8 cellular contexts compared by ENCODE assay signal in the genomic region with DNA sequence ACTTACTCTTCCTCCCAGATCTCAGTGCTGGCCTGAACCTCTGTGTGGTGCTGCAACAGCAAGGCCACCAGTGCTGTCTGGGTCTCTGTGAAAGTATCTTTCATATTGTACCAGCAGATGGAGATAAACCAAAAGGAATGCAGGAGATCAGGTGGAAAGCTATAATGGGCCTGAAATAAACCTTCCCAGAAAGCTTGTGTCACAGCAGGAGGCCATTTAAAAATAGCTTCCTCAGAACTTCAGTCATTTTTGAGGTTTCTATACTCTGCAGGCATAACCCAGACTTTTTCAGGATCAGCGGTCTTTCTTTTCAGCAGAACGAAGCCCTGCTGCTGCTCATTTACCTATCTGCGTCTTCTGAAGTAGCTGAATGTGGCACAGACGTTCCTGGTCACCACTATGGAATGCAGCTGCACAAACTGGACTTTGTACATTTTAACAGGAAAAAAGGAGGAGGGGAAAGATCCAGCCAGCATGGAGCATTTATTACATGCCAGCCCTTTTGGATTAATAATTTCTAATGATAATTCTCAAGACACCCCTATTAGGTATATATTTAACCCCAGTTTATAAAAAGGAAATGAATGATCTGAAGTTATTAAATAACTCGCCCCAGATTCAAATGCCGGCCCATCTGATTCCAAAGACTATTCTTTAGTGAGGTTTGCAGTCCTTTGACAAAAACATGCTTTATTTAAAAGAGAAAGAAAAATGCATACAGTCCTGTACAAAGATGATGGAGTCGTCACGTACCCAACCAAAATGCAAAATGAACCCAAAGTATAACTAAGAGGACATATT.
DNase-seq lines count a peak whose midpoint lies in the region; ATAC-seq and TF ChIP-seq lines count a peak whose summit lies in the region.

No MANE protein-coding gene starts in this region.

- H3K9me3 Mint-ChIP-seq in brain = no peaks in the 10 kb centered on the region
- H3K9me3 Mint-ChIP-seq in stimulated activated memory B cell treated with anti-CD40 and anti-IgM and Interleukin-4, amounts not matched to agents 10 μg/mL and 1 μg/mL and 100 μg/mL, for 72 hours = no peaks in the 10 kb centered on the region
- H3K9me3 Mint-ChIP-seq in natural killer cell treated with Interleukin-12 subunit alpha and Interleukin-12 subunit beta and Interleukin-15 and Interleukin-18, amount 100 ng/mL, for 72 hours = no peaks in the 10 kb centered on the region

- CTCF ChIA-PET in GM10248 (lab: Yijun Ruan, JAX) = interaction anchor here (0.7 to 4.9 kb wide), 24 partner anchors 9 to 474 kb away, joined by 3 to 28 read pairs (median 5); a partner anchor contains a TSS

- peak overlapping the region in 2 of 5 experiments; percentile 26 to 29 for H3K4me3 Mint-ChIP-seq in brain
- no peak overlapping the region for H3K4me3 Mint-ChIP-seq in stimulated activated memory B cell treated with anti-CD40 and anti-IgM and Interleukin-4, amounts not matched to agents 10 μg/mL and 1 μg/mL and 100 μg/mL, for 72 hours
- H3K4me3 Mint-ChIP-seq in natural killer cell treated with Interleukin-12 subunit alpha and Interleukin-12 subunit beta and Interleukin-15 and Interleukin-18, amount 100 ng/mL, for 72 hours = no peak overlapping the region

- peaks cover 9% of the 10 kb centered on the region for H3K36me3 Mint-ChIP-seq in brain
- H3K36me3 Mint-ChIP-seq in stimulated activated memory B cell treated with anti-CD40 and anti-IgM and Interleukin-4, amounts not matched to agents 10 μg/mL and 1 μg/mL and 100 μg/mL, for 72 hours = peaks cover 20% of the 10 kb centered on the region
- H3K36me3 Mint-ChIP-seq in natural killer cell treated with Interleukin-12 subunit alpha and Interleukin-12 subunit beta and Interleukin-15 and Interleukin-18, amount 100 ng/mL, for 72 hours = peaks cover 14% of the 10 kb centered on the region

- TF ChIP-seq CTCF in AG10803 (conservative IDR thresholded peaks at IDR 0.05; ENCODE audit: low read length) = peak; percentile 67
- peak; percentile 42 for TF ChIP-seq CTCF in GM10248 (IDR thresholded peaks at IDR 0.05; ENCODE audit: control extremely low read depth, extremely low read depth, low read depth, missing control alignments)
- peak; percentile 69 to 75 for TF ChIP-seq CTCF in brain (conservative IDR thresholded peaks at IDR 0.05)

- H3K27me3 Mint-ChIP-seq in brain = peaks cover 2% of the 10 kb centered on the region
- no peaks in the 10 kb centered on the region for H3K27me3 Mint-ChIP-seq in stimulated activated memory B cell treated with anti-CD40 and anti-IgM and Interleukin-4, amounts not matched to agents 10 μg/mL and 1 μg/mL and 100 μg/mL, for 72 hours
- no peaks in the 10 kb centered on the region for H3K27me3 Mint-ChIP-seq in natural killer cell treated with Interleukin-12 subunit alpha and Interleukin-12 subunit beta and Interleukin-15 and Interleukin-18, amount 100 ng/mL, for 72 hours

- DNase-seq in AG10803 (ENCODE audit: low read depth) (peak; percentile 80), GM10248 (ENCODE audit: extremely low spot score) (peak; percentile 43), NCI-H69 (lab: John Stamatoyannopoulos, UW) (peak; percentile 64), iris pigment epithelial cell (ENCODE audit: low read depth) (peak; percentile 80)
- DNase-seq in natural killer cell treated with Interleukin-12 subunit alpha and Interleukin-12 subunit beta and Interleukin-15 and Interleukin-18, amount 100 ng/mL, for 72 hours (ENCODE audit: low spot score) = no peak

- H3K27ac Mint-ChIP-seq in brain = peak overlapping the region in 4 of 5 experiments; percentile 27 to 82 (median 57)
- no peak overlapping the region for H3K27ac Mint-ChIP-seq in stimulated activated memory B cell treated with anti-CD40 and anti-IgM and Interleukin-4, amounts not matched to agents 10 μg/mL and 1 μg/mL and 100 μg/mL, for 72 hours
- H3K27ac Mint-ChIP-seq in natural killer cell treated with Interleukin-12 subunit alpha and Interleukin-12 subunit beta and Interleukin-15 and Interleukin-18, amount 100 ng/mL, for 72 hours = peak overlapping the region in 1 of 2 donors; percentile 51

- H3K4me1 Mint-ChIP-seq in brain = peaks cover 16% of the 10 kb centered on the region
- H3K4me1 Mint-ChIP-seq in stimulated activated memory B cell treated with anti-CD40 and anti-IgM and Interleukin-4, amounts not matched to agents 10 μg/mL and 1 μg/mL and 100 μg/mL, for 72 hours = peaks cover 38% of the 10 kb centered on the region
- H3K4me1 Mint-ChIP-seq in natural killer cell treated with Interleukin-12 subunit alpha and Interleukin-12 subunit beta and Interleukin-15 and Interleukin-18, amount 100 ng/mL, for 72 hours (ENCODE audit: low read depth in 2 of 2) = peaks cover 18 to 23% of the 10 kb centered on the region in 2 donors

- peak; percentile 52 for ATAC-seq in HG03066 (IDR thresholded peaks at IDR 0.05; ENCODE audit: low read depth, unreplicated experiment)
- peak; percentile 56 for ATAC-seq in stimulated activated memory B cell treated with anti-CD40 and anti-IgM and Interleukin-4, amounts not matched to agents 10 μg/mL and 1 μg/mL and 100 μg/mL, for 72 hours
- ATAC-seq in natural killer cell treated with Interleukin-12 subunit alpha and Interleukin-12 subunit beta and Interleukin-15 and Interleukin-18, amount 100 ng/mL, for 72 hours = no peak

- peak overlapping the region; percentile 11; the same call in 1 of the 2 replicates for H3K4me3 ChIP-seq in AG10803 (ENCODE audit: low read length)

- POLR2A ChIA-PET in GM10248 (lab: Yijun Ruan, JAX) = no interaction called here

Comparison
In these comparisons a context has a peak if more than half of its experiments do, and no peak if none do; other contexts are left out.
1. ATAC-seq: peak in HG03066 (single experiment) and stimulated activated memory B cell treated with anti-CD40 and anti-IgM and Interleukin-4, amounts not matched to agents 10 μg/mL and 1 μg/mL and 100 μg/mL, for 72 hours (single experiment); none in natural killer cell treated with Interleukin-12 subunit alpha and Interleukin-12 subunit beta and Interleukin-15 and Interleukin-18, amount 100 ng/mL, for 72 hours (0 of 2).
2. Peak in every context shown above with its lines, with median percentiles within 50 percentile points of each other: CTCF ChIP-seq.